In genomic region chr5:181235323-181235688, GRCh38 we compare ENCODE assay signal across 12 cellular contexts. TPM values are rescaled to one million over a fixed set of nuclear protein-coding genes. Genes with fewer than 3 reads are reported as not detected.
DNase-seq lines count a peak whose midpoint lies in the region; ATAC-seq and TF ChIP-seq lines count a peak whose summit lies in the region.
"Had no signal": no experiment of that assay in that cellular context is flagged by ENCODE, and none has a peak within 500 bp of the region (broad histone marks: within the 10 kb centered on the region; RNA-seq: fewer than 3 reads in every experiment).

No MANE protein-coding gene starts in this region.

- no peak for ATAC-seq in activated T-helper 17 cell treated with anti-CD3 and anti-CD28 coated beads, Interleukin-2, amount 50 U/mL, for 72 hours (replicated peaks)
- no peak for ATAC-seq in naive thymus-derived CD4-positive, alpha-beta T cell
- ATAC-seq in GM21529 (IDR thresholded peaks at IDR 0.05; ENCODE audit: unreplicated experiment) (no peak), GM18870 (IDR thresholded peaks at IDR 0.05; ENCODE audit: unreplicated experiment) (no peak)

- H3K27me3 ChIP-seq in CD8-positive, alpha-beta memory T cell (ENCODE audit: insufficient read depth, low read length, poor library complexity, severe bottlenecking), result no peaks in the 10 kb centered on the region
- no peaks in the 10 kb centered on the region for H3K27me3 ChIP-seq in naive thymus-derived CD4-positive, alpha-beta T cell (ENCODE audit: control insufficient read depth in 2 of 2, insufficient read depth in 2 of 2, low read length in 2 of 2)
- H3K27me3 ChIP-seq: Peyer's patch, tibial nerve had no signal

- H3K27ac Mint-ChIP-seq in CD8-positive, alpha-beta memory T cell, result peak overlapping the region in 6 of 8 donors; percentile 1 to 70 (median 62)
- peak overlapping the region; percentile 77 for H3K27ac Mint-ChIP-seq in HFFc6
- peak overlapping the region; percentile 63 for H3K27ac Mint-ChIP-seq in activated T-helper 17 cell treated with anti-CD3 and anti-CD28 coated beads, Interleukin-2, amount 50 U/mL, for 72 hours
- peak overlapping the region in 7 of 9 donors; percentile 3 to 78 (median 21) for H3K27ac Mint-ChIP-seq in naive thymus-derived CD4-positive, alpha-beta T cell

- H3K27ac ChIP-seq in CD8-positive, alpha-beta memory T cell (ENCODE audit: low read depth, low read length), result no peak overlapping the region
- H3K27ac ChIP-seq in naive thymus-derived CD4-positive, alpha-beta T cell (ENCODE audit: low read depth, low read length), result no peak overlapping the region
- H3K27ac ChIP-seq: Peyer's patch, tibial nerve had no signal

- H3K9me3 ChIP-seq in CD8-positive, alpha-beta memory T cell (ENCODE audit: low read length), result no peaks in the 10 kb centered on the region
- no peaks in the 10 kb centered on the region for H3K9me3 ChIP-seq in naive thymus-derived CD4-positive, alpha-beta T cell (ENCODE audit: control insufficient read depth in 2 of 3, low read length in 3 of 3)
- H3K9me3 ChIP-seq: Peyer's patch, tibial nerve had no signal

- POLR2A ChIA-PET in CD8-positive, alpha-beta memory T cell (lab: Charles Lee), result interaction anchor here (0.6 to 3.9 kb wide), 4 partner anchors 12 to 30 kb away, joined by 3 to 20 read pairs (median 6); partner anchors contain the start of gene TRIM41
- POLR2A ChIA-PET in naive thymus-derived CD4-positive, alpha-beta T cell (lab: Charles Lee), result interaction anchor here (0.9 to 14.6 kb wide), 6 partner anchors 8 to 43 kb away, joined by 3 to 241 read pairs (median 4); partner anchors contain the start of genes RACK1 and TRIM41

- no peak for TF ChIP-seq CTCF in HFFc6 (IDR thresholded peaks at IDR 0.05)

- no peak overlapping the region for H3K4me3 ChIP-seq in CD8-positive, alpha-beta memory T cell (ENCODE audit: low read length)
- H3K4me3 ChIP-seq in naive thymus-derived CD4-positive, alpha-beta T cell (ENCODE audit: low read length), result no peak overlapping the region
- H3K4me3 ChIP-seq: Peyer's patch, tibial nerve had no signal

- peaks cover 73% of the 10 kb centered on the region for H3K36me3 ChIP-seq in CD8-positive, alpha-beta memory T cell (ENCODE audit: insufficient read depth, low read length)
- H3K36me3 ChIP-seq in naive thymus-derived CD4-positive, alpha-beta T cell (ENCODE audit: control insufficient read depth in 2 of 3, insufficient read depth in 3 of 3, low read length in 3 of 3), result peaks cover 36 to 96% (median 37%) of the 10 kb centered on the region in 3 experiments

- peaks cover 19 to 94% (median 31%) of the 10 kb centered on the region in 3 donors for H3K36me3 Mint-ChIP-seq in CD8-positive, alpha-beta memory T cell
- peaks cover 43% of the 10 kb centered on the region for H3K36me3 Mint-ChIP-seq in HFFc6 (ENCODE audit: low read depth)
- peaks cover 95% of the 10 kb centered on the region for H3K36me3 Mint-ChIP-seq in activated T-helper 17 cell treated with anti-CD3 and anti-CD28 coated beads, Interleukin-2, amount 50 U/mL, for 72 hours (ENCODE audit: low read depth)
- peaks cover 14 to 70% (median 52%) of the 10 kb centered on the region in 5 donors for H3K36me3 Mint-ChIP-seq in naive thymus-derived CD4-positive, alpha-beta T cell

- peaks cover 3% of the 10 kb centered on the region for H3K4me1 ChIP-seq in CD8-positive, alpha-beta memory T cell (ENCODE audit: insufficient read depth, low read length)
- peaks cover 0 to 5% of the 10 kb centered on the region in 2 donors for H3K4me1 ChIP-seq in naive thymus-derived CD4-positive, alpha-beta T cell (ENCODE audit: control insufficient read depth in 2 of 2, insufficient read depth in 2 of 2, low read length in 2 of 2)

- no peaks in the 10 kb centered on the region for H3K9me3 Mint-ChIP-seq in CD8-positive, alpha-beta memory T cell
- H3K9me3 Mint-ChIP-seq in HFFc6, result no peaks in the 10 kb centered on the region; the same call in 1 of the 2 replicates
- H3K9me3 Mint-ChIP-seq in activated T-helper 17 cell treated with anti-CD3 and anti-CD28 coated beads, Interleukin-2, amount 50 U/mL, for 72 hours, result no peaks in the 10 kb centered on the region
- H3K9me3 Mint-ChIP-seq in naive thymus-derived CD4-positive, alpha-beta T cell, result peaks cover 0 to 3% (median 0%) of the 10 kb centered on the region in 11 donors

- intact Hi-C loops in naive thymus-derived CD4-positive, alpha-beta T cell (cut with micrococcal nuclease), result no loop called here

- no peak for DNase-seq in CD8-positive, alpha-beta memory T cell
- no peak for DNase-seq in HFFc6
- no peak for DNase-seq in naive thymus-derived CD4-positive, alpha-beta T cell
- DNase-seq in NCI-H1048 (lab: John Stamatoyannopoulos, UW), result no peak
- no peak for DNase-seq in GM03348 (ENCODE audit: low spot score)
- DNase-seq: activated naive CD4-positive, alpha-beta T cell treated with anti-CD3 and anti-CD28 coated beads, Interleukin-2, amount 50 U/mL, for 16 hours; NCI-H2107; Peyer's patch had no signal

- H3K4me3 Mint-ChIP-seq in CD8-positive, alpha-beta memory T cell, result no peak overlapping the region
- no peak overlapping the region for H3K4me3 Mint-ChIP-seq in HFFc6
- H3K4me3 Mint-ChIP-seq in activated T-helper 17 cell treated with anti-CD3 and anti-CD28 coated beads, Interleukin-2, amount 50 U/mL, for 72 hours, result no peak overlapping the region
- no peak overlapping the region for H3K4me3 Mint-ChIP-seq in naive thymus-derived CD4-positive, alpha-beta T cell

- H3K4me1 Mint-ChIP-seq in CD8-positive, alpha-beta memory T cell, result peaks cover 17 to 28% (median 21%) of the 10 kb centered on the region in 3 donors
- peaks cover 17% of the 10 kb centered on the region for H3K4me1 Mint-ChIP-seq in HFFc6 (ENCODE audit: low read depth)
- H3K4me1 Mint-ChIP-seq in activated T-helper 17 cell treated with anti-CD3 and anti-CD28 coated beads, Interleukin-2, amount 50 U/mL, for 72 hours, result peaks cover 14% of the 10 kb centered on the region
- peaks cover 11 to 39% (median 27%) of the 10 kb centered on the region in 7 donors for H3K4me1 Mint-ChIP-seq in naive thymus-derived CD4-positive, alpha-beta T cell

- CTCF ChIA-PET in CD8-positive, alpha-beta memory T cell (lab: Charles Lee), result interaction anchor here (1.3 to 1.4 kb wide), 2 partner anchors 11 to 47 kb away, joined by 4 to 7 read pairs; no protein-coding TSS in a partner anchor
- CTCF ChIA-PET in naive thymus-derived CD4-positive, alpha-beta T cell (lab: Charles Lee), result no interaction called here

- H3K27me3 Mint-ChIP-seq in CD8-positive, alpha-beta memory T cell, result peaks cover 0 to 2% of the 10 kb centered on the region in 2 donors
- H3K27me3 Mint-ChIP-seq in HFFc6 (ENCODE audit: insufficient read depth), result peaks cover 13% of the 10 kb centered on the region
- H3K27me3 Mint-ChIP-seq in activated T-helper 17 cell treated with anti-CD3 and anti-CD28 coated beads, Interleukin-2, amount 50 U/mL, for 72 hours, result no peaks in the 10 kb centered on the region
- H3K27me3 Mint-ChIP-seq in naive thymus-derived CD4-positive, alpha-beta T cell, result no peaks in the 10 kb centered on the region

RNA-seq across cellular contexts. Expression of gene RACK1, which starts 8.4 kb away (rescaled TPM):
- total RNA-seq in CD8-positive, alpha-beta memory T cell, result 1,000 to 10,000 TPM; 2,341 to 2,398 TPM
- 1,821 TPM for polyA plus RNA-seq in CD8-positive, alpha-beta memory T cell
- 1,000 to 10,000 TPM; 1,737 to 2,012 (median 1,885) TPM for total RNA-seq in HFFc6 (2021; fragmentation: NEBNext Ultra II Directional; extraction: Animal tissue kit (Norgen Biotek cat#: 25700))
- 1,000 to 10,000 TPM; 2,150 to 2,706 TPM for total RNA-seq in activated T-helper 17 cell treated with anti-CD3 and anti-CD28 coated beads, Interleukin-2, amount 50 U/mL, for 72 hours
- total RNA-seq in naive thymus-derived CD4-positive, alpha-beta T cell, result 1,000 to 10,000 TPM; 1,703 to 2,739 (median 2,322) TPM
- 1,000 to 10,000 TPM; 2,748 to 2,829 TPM for polyA plus RNA-seq in naive thymus-derived CD4-positive, alpha-beta T cell

RNA-seq across cellular contexts. Expression of gene TRIM41, which starts 12.2 kb away (rescaled TPM):
- 10 to 100 TPM; 35.2 to 42.7 TPM for total RNA-seq in CD8-positive, alpha-beta memory T cell
- polyA plus RNA-seq in CD8-positive, alpha-beta memory T cell, result 2.2 TPM
- 10 to 100 TPM; 20.3 to 24.0 (median 22.5) TPM for total RNA-seq in HFFc6 (2021; fragmentation: NEBNext Ultra II Directional; extraction: Animal tissue kit (Norgen Biotek cat#: 25700))
- 10 to 100 TPM; 27.1 to 30.8 TPM for total RNA-seq in activated T-helper 17 cell treated with anti-CD3 and anti-CD28 coated beads, Interleukin-2, amount 50 U/mL, for 72 hours
- total RNA-seq in naive thymus-derived CD4-positive, alpha-beta T cell, result 10 to 100 TPM; 27.3 to 36.5 (median 32.6) TPM
- polyA plus RNA-seq in naive thymus-derived CD4-positive, alpha-beta T cell, result 1 to 10 TPM in 1 of 2 donors, under 1 TPM in 1; 0.72 to 1.1 TPM

RNA-seq across cellular contexts. Expression of gene TRIM52, which starts 25.6 kb away (rescaled TPM):
- total RNA-seq in CD8-positive, alpha-beta memory T cell, result 10 to 100 TPM; 14.1 to 17.1 TPM
- polyA plus RNA-seq in CD8-positive, alpha-beta memory T cell, result 46.3 TPM
- total RNA-seq in HFFc6 (2021; fragmentation: NEBNext Ultra II Directional; extraction: Animal tissue kit (Norgen Biotek cat#: 25700)), result 1 to 10 TPM; 5.2 to 6.9 (median 5.6) TPM
- 10 to 100 TPM; 14.3 to 19.4 TPM for total RNA-seq in activated T-helper 17 cell treated with anti-CD3 and anti-CD28 coated beads, Interleukin-2, amount 50 U/mL, for 72 hours
- 10 to 100 TPM; 31.4 to 71.6 (median 35.7) TPM for total RNA-seq in naive thymus-derived CD4-positive, alpha-beta T cell
- polyA plus RNA-seq in naive thymus-derived CD4-positive, alpha-beta T cell, result 10 to 100 TPM; 39.2 to 50.5 TPM

RNA-seq across cellular contexts. Expression of gene TRIM7, which starts 30.3 kb away (rescaled TPM):
- 1 to 10 TPM; 2.2 to 2.3 TPM for total RNA-seq in CD8-positive, alpha-beta memory T cell
- 0.74 TPM for polyA plus RNA-seq in CD8-positive, alpha-beta memory T cell
- total RNA-seq in HFFc6 (2021; fragmentation: NEBNext Ultra II Directional; extraction: Animal tissue kit (Norgen Biotek cat#: 25700)), result 1 to 10 TPM; 2.8 to 7.5 (median 5.3) TPM
- 1 to 10 TPM; 2.7 to 5.9 TPM for total RNA-seq in activated T-helper 17 cell treated with anti-CD3 and anti-CD28 coated beads, Interleukin-2, amount 50 U/mL, for 72 hours
- 1 to 10 TPM; 1.1 to 6.1 (median 3.6) TPM for total RNA-seq in naive thymus-derived CD4-positive, alpha-beta T cell
- polyA plus RNA-seq in naive thymus-derived CD4-positive, alpha-beta T cell, result under 1 TPM in 1 of 2 donors, not detected in 1; 0.28 TPM

Comparison
In these comparisons a context has a peak if more than half of its experiments do, and no peak if none do; other contexts are left out.
1. H3K27ac Mint-ChIP-seq: peak in every context shown above with its lines; median percentile 77 in HFFc6; 63 in activated T-helper 17 cell treated with anti-CD3 and anti-CD28 coated beads, Interleukin-2, amount 50 U/mL, for 72 hours; 62 in CD8-positive, alpha-beta memory T cell; 21 in naive thymus-derived CD4-positive, alpha-beta T cell.